Comparison of ENCODE assay signal across 13 cellular contexts in genomic region chr12:116601524-116601923, GRCh38. TPM values are rescaled to one million over a fixed set of nuclear protein-coding genes. Genes with fewer than 3 reads are reported as not detected.
DNase-seq lines count a peak whose midpoint lies in the region; ATAC-seq and TF ChIP-seq lines count a peak whose summit lies in the region.
"Had no signal": no experiment of that assay in that cellular context is flagged by ENCODE, and none has a peak within 500 bp of the region (broad histone marks: within the 10 kb centered on the region; RNA-seq: fewer than 3 reads in every experiment).

No MANE protein-coding gene starts in this region.

- no peaks in the 10 kb centered on the region for H3K4me1 Mint-ChIP-seq in effector memory CD8-positive, alpha-beta T cell (ENCODE audit: low read depth in 2 of 2)

- H3K4me2 ChIP-seq in Loucy (ENCODE audit: low read depth, low read length, poor library complexity, severe bottlenecking) (peak overlapping the region; percentile 8), mesendoderm (ENCODE audit: low read length) (no peak overlapping the region), smooth muscle cell (no peak overlapping the region)

- intact Hi-C loops in head of caudate nucleus (cut with DNase I) = loop anchor here (5.0 kb wide), 1 partner anchor 324 kb away; the partner anchor contains the start of gene MED13L

- H4K20me1 ChIP-seq in Loucy (ENCODE audit: insufficient read depth, low read length, poor library complexity, severe bottlenecking) (no peaks in the 10 kb centered on the region), smooth muscle cell (ENCODE audit: low read depth) (no peaks in the 10 kb centered on the region)

- H3K27ac Mint-ChIP-seq in effector memory CD8-positive, alpha-beta T cell = no peak overlapping the region

- peak overlapping the region; percentile 1 for H3K9ac ChIP-seq in Loucy (ENCODE audit: low read depth, low read length, poor library complexity, severe bottlenecking)
- H3K9ac ChIP-seq in mesendoderm (ENCODE audit: low read length) = no peak overlapping the region
- H3K9ac ChIP-seq in smooth muscle cell (ENCODE audit: low read depth) = no peak overlapping the region

- H2BK15ac ChIP-seq in mesendoderm (replicated peaks; ENCODE audit: low read depth) = no peak overlapping the region

- ATAC-seq in effector memory CD8-positive, alpha-beta T cell (replicated peaks) = no peak
- ATAC-seq in GM19455 (IDR thresholded peaks at IDR 0.05; ENCODE audit: unreplicated experiment) = no peak
- ATAC-seq: pancreas had no signal

- no peaks in the 10 kb centered on the region for H3K27me3 ChIP-seq in Loucy (ENCODE audit: insufficient read depth, low read length, poor library complexity, severe bottlenecking)
- no peaks in the 10 kb centered on the region for H3K27me3 ChIP-seq in mesendoderm (ENCODE audit: insufficient read depth, low read length, poor library complexity)
- no peaks in the 10 kb centered on the region for H3K27me3 ChIP-seq in smooth muscle cell (ENCODE audit: low read depth)
- H3K27me3 ChIP-seq: pancreas had no signal

- TF ChIP-seq CTCF in Loucy (conservative IDR thresholded peaks at IDR 0.05; ENCODE audit: low read length) = no peak
- no peak for TF ChIP-seq CTCF in smooth muscle cell (IDR thresholded peaks at IDR 0.05; ENCODE audit: borderline replicate concordance, insufficient read depth, poor library complexity, severe bottlenecking)

- H4K5ac ChIP-seq in mesendoderm (ENCODE audit: low read length) = no peak overlapping the region

- H3F3A ChIP-seq in Loucy (ENCODE audit: low read depth) (no peaks in the 10 kb centered on the region), smooth muscle cell (ENCODE audit: low read depth) (peaks cover 16% of the 10 kb centered on the region)

- H3K23ac ChIP-seq in mesendoderm (ENCODE audit: low read length) = no peak overlapping the region

- H2BK120ac ChIP-seq in mesendoderm (ENCODE audit: low read depth, low read length) = no peak overlapping the region

- peak overlapping the region; percentile 2 for H2AK5ac ChIP-seq in mesendoderm (ENCODE audit: low read length)

- 0 out of 2 replicates have a peak overlapping the region, but pooled peaks have one; percentile 67 for H2AFZ ChIP-seq in Loucy (ENCODE audit: low read length)
- H2AFZ ChIP-seq in smooth muscle cell (ENCODE audit: low read depth) = no peak overlapping the region

- H3K36me3 ChIP-seq in Loucy (ENCODE audit: insufficient read depth, low read length) (no peaks in the 10 kb centered on the region), mesendoderm (ENCODE audit: control insufficient read depth, insufficient read depth, low read length) (no peaks in the 10 kb centered on the region), smooth muscle cell (ENCODE audit: low read depth) (no peaks in the 10 kb centered on the region)
- H3K36me3 ChIP-seq: pancreas had no signal

- peak; percentile 78 for DNase-seq in Daoy (ENCODE audit: low read depth)
- peak; percentile 26 for DNase-seq in amniotic epithelial cell (ENCODE audit: low read depth)
- no peak for DNase-seq in mesendoderm
- no peak for DNase-seq in smooth muscle cell (lab: John Stamatoyannopoulos, UW; ENCODE audit: unreplicated experiment)
- DNase-seq in head of caudate nucleus = no peak
- DNase-seq in effector memory CD8-positive, alpha-beta T cell = no peak
- DNase-seq: DMS 273 treated with DMSO at 0.1 percent for 48 hours; pancreas; stimulated activated CD4-positive, alpha-beta T cell treated with anti-CD3 and anti-CD28 coated beads, Interleukin-1b, Interleukin-23, amount 100 ng/mL, for 48 hours had no signal

- H3K9me2 ChIP-seq in Loucy (replicated peaks; ENCODE audit: low read depth, low read length) = no peaks in the 10 kb centered on the region

- no peak overlapping the region for H3K4me3 ChIP-seq in Loucy (ENCODE audit: low read length, poor library complexity, severe bottlenecking)
- H3K4me3 ChIP-seq in mesendoderm (ENCODE audit: low read length) = no peak overlapping the region
- H3K4me3 ChIP-seq in smooth muscle cell = no peak overlapping the region
- H3K4me3 ChIP-seq: pancreas had no signal

- H3K27me3 Mint-ChIP-seq in effector memory CD8-positive, alpha-beta T cell = peaks cover 13 to 23% of the 10 kb centered on the region in 2 donors

- H3K9me3 ChIP-seq in Loucy (ENCODE audit: insufficient read depth, low read depth, low read length) (no peaks in the 10 kb centered on the region), smooth muscle cell (replicated peaks; ENCODE audit: low read depth) (no peaks in the 10 kb centered on the region)
- H3K9me3 ChIP-seq: pancreas had no signal

- no peaks in the 10 kb centered on the region for H3K79me2 ChIP-seq in Loucy (ENCODE audit: insufficient read depth, low read length)
- H3K79me2 ChIP-seq in mesendoderm (ENCODE audit: control insufficient read depth, insufficient read depth, low read length) = no peaks in the 10 kb centered on the region
- no peaks in the 10 kb centered on the region for H3K79me2 ChIP-seq in smooth muscle cell (ENCODE audit: low read depth)

- H3K4me1 ChIP-seq in Loucy (ENCODE audit: insufficient read depth, low read length, poor library complexity, severe bottlenecking) (peaks cover 25% of the 10 kb centered on the region), mesendoderm (ENCODE audit: control insufficient read depth, low read depth, low read length) (peaks cover 19% of the 10 kb centered on the region), smooth muscle cell (ENCODE audit: low read depth) (peaks cover 16% of the 10 kb centered on the region)

- H3K27ac ChIP-seq in mesendoderm (ENCODE audit: low read depth, low read length) = no peak overlapping the region
- no peak overlapping the region for H3K27ac ChIP-seq in smooth muscle cell (ENCODE audit: low read depth)
- H3K27ac ChIP-seq: pancreas had no signal

- H3K36me3 Mint-ChIP-seq in effector memory CD8-positive, alpha-beta T cell (ENCODE audit: insufficient read depth) = no peaks in the 10 kb centered on the region

- no peak overlapping the region for H3K4ac ChIP-seq in mesendoderm (ENCODE audit: low read depth, low read length)

- H3K9me3 Mint-ChIP-seq in effector memory CD8-positive, alpha-beta T cell = no peaks in the 10 kb centered on the region

- H3K56ac ChIP-seq in mesendoderm (ENCODE audit: low read length) = peak overlapping the region; percentile 40

- no peaks in the 10 kb centered on the region for H3K79me1 ChIP-seq in mesendoderm (ENCODE audit: low read length)

- H3K18ac ChIP-seq in mesendoderm (ENCODE audit: low read length) = no peak overlapping the region

- no peak overlapping the region for H4K8ac ChIP-seq in mesendoderm (ENCODE audit: low read depth, low read length)

- H3K4me3 Mint-ChIP-seq in effector memory CD8-positive, alpha-beta T cell = no peak overlapping the region

- H2BK5ac ChIP-seq in mesendoderm (ENCODE audit: low read length) = peak overlapping the region; percentile 80

RNA-seq across cellular contexts. Expression of gene MAP1LC3B2, which starts 42.3 kb away (rescaled TPM):
- 0.17 TPM in 1 of 2 replicates, not detected in the other for total RNA-seq in Daoy (2014; rRNA removed; shearing (Covaris generic))
- 0.20 TPM for polyA plus RNA-seq in mesendoderm (2013, experiment 1 of 2)
- polyA plus RNA-seq in mesendoderm (2013, experiment 2 of 2) = not detected
- 0.31 and 2.5 TPM in 2 replicates for total RNA-seq in smooth muscle cell
- 3.9 and 4.2 TPM in 2 replicates for polyA plus RNA-seq in smooth muscle cell
- total RNA-seq: liver, SK-MEL-5 had no signal

Comparison
In these comparisons a context has a peak if more than half of its experiments do, and no peak if none do; other contexts are left out.
1. DNase-seq: peak in Daoy (single experiment) and amniotic epithelial cell (single experiment); none in mesendoderm (single experiment), smooth muscle cell (single experiment), head of caudate nucleus (0 of 42) and effector memory CD8-positive, alpha-beta T cell (0 of 3).